Comparison of ENCODE assay signal across 8 cellular contexts in genomic region chr6:13908955-13909381, GRCh38. TPM values are rescaled to one million over a fixed set of nuclear protein-coding genes. Genes with fewer than 3 reads are reported as not detected.
DNase-seq lines count a peak whose midpoint lies in the region; ATAC-seq and TF ChIP-seq lines count a peak whose summit lies in the region.

No MANE protein-coding gene starts in this region.

- TF ChIP-seq CTCF in DOHH2 (IDR thresholded peaks at IDR 0.05; ENCODE audit: low read depth, low read length, poor library complexity, severe bottlenecking) (peak; percentile 75), esophagus muscularis mucosa (IDR thresholded peaks at IDR 0.05) (peak; percentile 74 to 80 (median 79))
- peak; percentile 71 for TF ChIP-seq CTCF in activated CD8-positive, alpha-beta T cell treated with anti-CD3 and anti-CD28 coated beads for 36 hours (IDR thresholded peaks at IDR 0.05)

- H3K27ac ChIP-seq in DOHH2 (ENCODE audit: low read depth, low read length) (no peak overlapping the region), esophagus muscularis mucosa (replicated peaks in 1 of 4) (no peak overlapping the region)

- peak; percentile 79 for ATAC-seq in activated CD8-positive, alpha-beta T cell treated with anti-CD3 and anti-CD28 coated beads for 36 hours
- ATAC-seq in natural killer cell treated with Interleukin-12 subunit alpha and Interleukin-12 subunit beta and Interleukin-15 and Interleukin-18, amount 100 ng/mL, for 72 hours: peak; percentile 54 to 68
- ATAC-seq in GM19395 (IDR thresholded peaks at IDR 0.05; ENCODE audit: unreplicated experiment) (no peak), HG03139 (IDR thresholded peaks at IDR 0.05; ENCODE audit: unreplicated experiment) (no peak)

- H3K27ac Mint-ChIP-seq in activated CD8-positive, alpha-beta T cell treated with anti-CD3 and anti-CD28 coated beads for 36 hours: no peak overlapping the region
- H3K27ac Mint-ChIP-seq in natural killer cell treated with Interleukin-12 subunit alpha and Interleukin-12 subunit beta and Interleukin-15 and Interleukin-18, amount 100 ng/mL, for 72 hours: no peak overlapping the region

- H3K36me3 Mint-ChIP-seq in activated CD8-positive, alpha-beta T cell treated with anti-CD3 and anti-CD28 coated beads for 36 hours (ENCODE audit: low read depth): no peaks in the 10 kb centered on the region
- no peaks in the 10 kb centered on the region for H3K36me3 Mint-ChIP-seq in natural killer cell treated with Interleukin-12 subunit alpha and Interleukin-12 subunit beta and Interleukin-15 and Interleukin-18, amount 100 ng/mL, for 72 hours

- peak; percentile 49 for DNase-seq in HS-27A (ENCODE audit: low read depth)
- peak; percentile 71 for DNase-seq in NCI-H774 (lab: John Stamatoyannopoulos, UW)
- peak; percentile 49 for DNase-seq in activated CD8-positive, alpha-beta T cell treated with anti-CD3 and anti-CD28 coated beads for 36 hours
- DNase-seq in esophagus muscularis mucosa (ENCODE audit: extremely low spot score): no peak
- DNase-seq in natural killer cell treated with Interleukin-12 subunit alpha and Interleukin-12 subunit beta and Interleukin-15 and Interleukin-18, amount 100 ng/mL, for 72 hours (ENCODE audit: low spot score): no peak

- POLR2A ChIA-PET in activated CD8-positive, alpha-beta T cell treated with anti-CD3 and anti-CD28 coated beads for 36 hours (lab: Charles Lee): no interaction called here

- TF ChIP-seq POLR2A in esophagus muscularis mucosa (IDR thresholded peaks at IDR 0.05; ENCODE audit: low read depth): no peak

- H3K27me3 Mint-ChIP-seq in activated CD8-positive, alpha-beta T cell treated with anti-CD3 and anti-CD28 coated beads for 36 hours: peaks cover 29% of the 10 kb centered on the region
- peaks cover 16 to 37% of the 10 kb centered on the region in 2 donors for H3K27me3 Mint-ChIP-seq in natural killer cell treated with Interleukin-12 subunit alpha and Interleukin-12 subunit beta and Interleukin-15 and Interleukin-18, amount 100 ng/mL, for 72 hours

- no peak for TF ChIP-seq EP300 in esophagus muscularis mucosa (IDR thresholded peaks at IDR 0.05)

- H3K4me1 ChIP-seq in DOHH2 (ENCODE audit: control insufficient read depth, low read length) (no peaks in the 10 kb centered on the region), esophagus muscularis mucosa (no peaks in the 10 kb centered on the region)

- intact Hi-C loops in activated CD8-positive, alpha-beta T cell treated with anti-CD3 and anti-CD28 coated beads for 36 hours (cut with micrococcal nuclease): loop anchor here (2.0 kb wide), 1 partner anchor 236 kb away; no protein-coding TSS in a partner anchor
- intact Hi-C loops in esophagus muscularis mucosa (cut with DNase I): loop anchor here (5.0 kb wide), 3 partner anchors 138 to 233 kb away; no protein-coding TSS in a partner anchor

- 0% methylated on average over 3 of the region's 3 CpGs for WGBS in esophagus muscularis mucosa

- H3F3A ChIP-seq in DOHH2 (ENCODE audit: control insufficient read depth, insufficient read depth): no peaks in the 10 kb centered on the region

- H3K9me3 Mint-ChIP-seq in activated CD8-positive, alpha-beta T cell treated with anti-CD3 and anti-CD28 coated beads for 36 hours: no peaks in the 10 kb centered on the region
- H3K9me3 Mint-ChIP-seq in natural killer cell treated with Interleukin-12 subunit alpha and Interleukin-12 subunit beta and Interleukin-15 and Interleukin-18, amount 100 ng/mL, for 72 hours: no peaks in the 10 kb centered on the region

- H3K4me2 ChIP-seq in DOHH2 (ENCODE audit: low read length): no peak overlapping the region

- no peak overlapping the region for H3K4me3 Mint-ChIP-seq in activated CD8-positive, alpha-beta T cell treated with anti-CD3 and anti-CD28 coated beads for 36 hours
- no peak overlapping the region for H3K4me3 Mint-ChIP-seq in natural killer cell treated with Interleukin-12 subunit alpha and Interleukin-12 subunit beta and Interleukin-15 and Interleukin-18, amount 100 ng/mL, for 72 hours

- no peak overlapping the region for H3K4me3 ChIP-seq in DOHH2 (ENCODE audit: low read length)
- H3K4me3 ChIP-seq in esophagus muscularis mucosa: no peak overlapping the region

- H3K4me1 Mint-ChIP-seq in activated CD8-positive, alpha-beta T cell treated with anti-CD3 and anti-CD28 coated beads for 36 hours (ENCODE audit: low read depth): no peaks in the 10 kb centered on the region
- peaks cover 0 to 2% of the 10 kb centered on the region in 2 donors for H3K4me1 Mint-ChIP-seq in natural killer cell treated with Interleukin-12 subunit alpha and Interleukin-12 subunit beta and Interleukin-15 and Interleukin-18, amount 100 ng/mL, for 72 hours (ENCODE audit: low read depth in 2 of 2)

- no peaks in the 10 kb centered on the region for H3K79me2 ChIP-seq in DOHH2 (ENCODE audit: control insufficient read depth, low read length)

- H3K27me3 ChIP-seq in DOHH2 (ENCODE audit: control insufficient read depth, low read length) (peaks cover 23% of the 10 kb centered on the region), esophagus muscularis mucosa (peaks cover 0 to 15% (median 0%) of the 10 kb centered on the region in 4 donors)

- no peaks in the 10 kb centered on the region for H4K20me1 ChIP-seq in DOHH2 (ENCODE audit: control insufficient read depth, insufficient read depth, low read depth, low read length)

- H3K9me3 ChIP-seq in DOHH2 (ENCODE audit: control insufficient read depth, insufficient read depth, low read length) (no peaks in the 10 kb centered on the region), esophagus muscularis mucosa (no peaks in the 10 kb centered on the region)

- no peaks in the 10 kb centered on the region for H3K9me2 ChIP-seq in DOHH2 (replicated peaks; ENCODE audit: control insufficient read depth, low read length)

- CTCF ChIA-PET in activated CD8-positive, alpha-beta T cell treated with anti-CD3 and anti-CD28 coated beads for 36 hours (lab: Charles Lee): interaction anchor here (0.7 to 8.1 kb wide), 52 partner anchors 9 to 1304 kb away, joined by 3 to 88 read pairs (median 4); partner anchors contain the start of gene RNF182

- H3K36me3 ChIP-seq in DOHH2 (ENCODE audit: control insufficient read depth, low read length) (no peaks in the 10 kb centered on the region), esophagus muscularis mucosa (no peaks in the 10 kb centered on the region)

RNA-seq across cellular contexts. Expression of gene RNF182, which starts 15.8 kb away (rescaled TPM):
- total RNA-seq in activated CD8-positive, alpha-beta T cell treated with anti-CD3 and anti-CD28 coated beads for 36 hours: not detected
- under 1 TPM in 3 of 4 donors, not detected in 1; 0.40 to 0.50 (median 0.45) TPM for total RNA-seq in esophagus muscularis mucosa
- not detected for total RNA-seq in natural killer cell treated with Interleukin-12 subunit alpha and Interleukin-12 subunit beta and Interleukin-15 and Interleukin-18, amount 100 ng/mL, for 72 hours

Comparison
In these comparisons a context has a peak if more than half of its experiments do, and no peak if none do; other contexts are left out.
1. DNase-seq: peak in HS-27A (single experiment), NCI-H774 (single experiment) and activated CD8-positive, alpha-beta T cell treated with anti-CD3 and anti-CD28 coated beads for 36 hours (single experiment); none in esophagus muscularis mucosa (single experiment) and natural killer cell treated with Interleukin-12 subunit alpha and Interleukin-12 subunit beta and Interleukin-15 and Interleukin-18, amount 100 ng/mL, for 72 hours (single experiment).
2. ATAC-seq: peak in activated CD8-positive, alpha-beta T cell treated with anti-CD3 and anti-CD28 coated beads for 36 hours (single experiment) and natural killer cell treated with Interleukin-12 subunit alpha and Interleukin-12 subunit beta and Interleukin-15 and Interleukin-18, amount 100 ng/mL, for 72 hours (2 of 2); none in GM19395 (single experiment) and HG03139 (single experiment).
3. Peak in every context shown above with its lines, with median percentiles within 50 percentile points of each other: CTCF ChIP-seq.